25 cellular contexts compared by ENCODE assay signal in genomic region chr2:132521321-132521720, GRCh38.
DNase-seq lines count a peak whose midpoint lies in the region; FAIRE-seq and TF ChIP-seq lines count a peak whose summit lies in the region.
"Had no signal": no experiment of that assay in that cellular context is flagged by ENCODE, and none has a peak within 500 bp of the region (broad histone marks: within the 10 kb centered on the region; RNA-seq: fewer than 3 reads in every experiment).

No MANE protein-coding gene starts in this region.

- TF ChIP-seq RAD21 in SK-N-SH (IDR thresholded peaks at IDR 0.05; ENCODE audit: low read length) = no peak

- H3K27ac ChIP-seq in SK-N-SH (ENCODE audit: low read depth in 2 of 2, low read length in 1 of 2) = no peak overlapping the region
- H3K27ac ChIP-seq: BLaER1, KMS-11, right atrium auricular region, transverse colon had no signal

- H3K9me2 ChIP-seq in SK-N-SH = no peaks in the 10 kb centered on the region

- CTCF ChIA-PET in SK-N-SH (lab: Yijun Ruan, JAX) = no interaction called here

- 25% methylated on average over 3 of the region's 3 CpGs for WGBS in SK-N-SH (ENCODE audit: low lambda C conversion rate)

- no peaks in the 10 kb centered on the region for H3K79me2 ChIP-seq in SK-N-SH (ENCODE audit: insufficient read depth)

- H4K20me1 ChIP-seq in SK-N-SH (ENCODE audit: insufficient read depth) = no peaks in the 10 kb centered on the region
- H4K20me1 ChIP-seq: BLaER1 had no signal

- H3K9ac ChIP-seq in SK-N-SH = no peak overlapping the region
- H3K9ac ChIP-seq: BLaER1, KMS-11 had no signal

- no peak overlapping the region for H3K4me2 ChIP-seq in SK-N-SH
- H3K4me2 ChIP-seq: BLaER1, KMS-11 had no signal

- H3F3A ChIP-seq in SK-N-SH (replicated peaks; ENCODE audit: insufficient read depth) = no peaks in the 10 kb centered on the region

- no peaks in the 10 kb centered on the region for H3K36me3 ChIP-seq in SK-N-SH (replicated peaks in 1 of 2; ENCODE audit: control insufficient read depth in 1 of 2, insufficient read depth in 2 of 2, low read length in 1 of 2)
- H3K36me3 ChIP-seq: BLaER1, right atrium auricular region, transverse colon had no signal

- no peak overlapping the region for H3K4me3 ChIP-seq in SK-N-SH (ENCODE audit: low read depth in 2 of 2, low read length in 1 of 2)
- H3K4me3 ChIP-seq: BLaER1, right atrium auricular region, transverse colon had no signal

- no peaks in the 10 kb centered on the region for H3K27me3 ChIP-seq in SK-N-SH (ENCODE audit: insufficient read depth)
- H3K27me3 ChIP-seq: BLaER1, right atrium auricular region, transverse colon had no signal

- H2AFZ ChIP-seq in SK-N-SH (ENCODE audit: low read depth) = no peak overlapping the region

- no peak for TF ChIP-seq EP300 in SK-N-SH (IDR thresholded peaks at IDR 0.05; ENCODE audit: borderline replicate concordance in 1 of 2, low read depth in 1 of 2, low read length in 1 of 2)

- DNase-seq in NCI-H1105 treated with DMSO at 0.1 percent for 48 hours (lab: John Stamatoyannopoulos, UW) = peak; percentile 22
- no peak for DNase-seq in NCI-H1105 (lab: John Stamatoyannopoulos, UW)
- DNase-seq in SK-N-SH = no peak
- peak; percentile 16 for DNase-seq in glomerular visceral epithelial cell (ENCODE audit: extremely low spot score)
- DNase-seq in urothelium cell line (ENCODE audit: low spot score) = peak; percentile 64
- no peak for DNase-seq in stimulated activated CD4-positive, alpha-beta T cell treated with anti-CD3 and anti-CD28 coated beads, Interleukin-15, amount 100 ng/mL, for 24 hours
- DNase-seq in anterior cingulate cortex (lab: John Stamatoyannopoulos, UW) = no peak
- no peak for DNase-seq in NCI-H526 treated with DMSO at 0.1 percent for 48 hours (lab: John Stamatoyannopoulos, UW)
- DNase-seq: 8988T; activated CD4-positive, alpha-beta T cell treated with anti-CD3 and anti-CD28 coated beads, Interleukin-2, amount 10 ng/mL, durations not matched to agents 7 days and 5 days; activated CD8-positive, alpha-beta memory T cell treated with anti-CD3 and anti-CD28 coated beads, Interleukin-2, amount 10 ng/mL, durations not matched to agents 7 days and 5 days; effector memory CD4-positive, alpha-beta T cell; GDM1; left cardiac atrium; natural killer cell; NCI-H1048; NCI-H2029; NCI-H2227 treated with DMSO at 0.1 percent for 48 hours; NCI-H774; OCI-M1; transverse colon had no signal

- H3K9me3 ChIP-seq in SK-N-SH = no peaks in the 10 kb centered on the region
- H3K9me3 ChIP-seq: BLaER1, right atrium auricular region, transverse colon had no signal

- no peak for FAIRE-seq in urothelium cell line (lab: Jason Lieb, UNC)
- FAIRE-seq: colon had no signal

- no peak for TF ChIP-seq CTCF in SK-N-SH (IDR thresholded peaks at IDR 0.05)

- POLR2A ChIA-PET in SK-N-SH (lab: Yijun Ruan, JAX) = no interaction called here

- peaks cover 0 to 14% of the 10 kb centered on the region in 2 experiments; a peak in 2 of 4 replicates for H3K4me1 ChIP-seq in SK-N-SH (ENCODE audit: control insufficient read depth in 1 of 2, insufficient read depth in 2 of 2, low read depth in 1 of 2, low read length in 1 of 2)
- H3K4me1 ChIP-seq: BLaER1, right atrium auricular region, transverse colon had no signal

TF ChIP-seq in SK-N-SH, 30 proteins besides CTCF, POLR2A, EP300 and RAD21:
- TF ChIP-seq NFIC (IDR thresholded peaks at IDR 0.05; ENCODE audit: borderline replicate concordance) (peak; percentile 39; the same call in 1 of the 2 replicates), JUND (IDR thresholded peaks at IDR 0.05) (0 out of 2 replicates have a peak, but pooled peaks have one; percentile 7), FOSL2 (IDR thresholded peaks at IDR 0.05; ENCODE audit: borderline replicate concordance, low read depth) (peak; percentile 45), RCOR1 (IDR thresholded peaks at IDR 0.05; ENCODE audit: low read length) (no peak), TEAD4 (IDR thresholded peaks at IDR 0.05; ENCODE audit: borderline replicate concordance, insufficient read depth) (no peak), EZH2phosphoT487 (IDR thresholded peaks at IDR 0.05; ENCODE audit: borderline replicate concordance, low read depth) (no peak)

Comparison
In these comparisons a context has a peak if more than half of its experiments do, and no peak if none do; other contexts are left out.
1. DNase-seq: peak in NCI-H1105 treated with DMSO at 0.1 percent for 48 hours (single experiment), glomerular visceral epithelial cell (single experiment) and urothelium cell line (single experiment); none in NCI-H1105 (single experiment), SK-N-SH (single experiment), stimulated activated CD4-positive, alpha-beta T cell treated with anti-CD3 and anti-CD28 coated beads, Interleukin-15, amount 100 ng/mL, for 24 hours (single experiment), anterior cingulate cortex (0 of 58) and NCI-H526 treated with DMSO at 0.1 percent for 48 hours (single experiment).